ENCODE assay signal across 21 cellular contexts in genomic region chr6:21616005-21616404, GRCh38. TPM values are rescaled to one million over a fixed set of nuclear protein-coding genes. Genes with fewer than 3 reads are reported as not detected.
DNase-seq lines count a peak whose midpoint lies in the region; ATAC-seq and TF ChIP-seq lines count a peak whose summit lies in the region.
"Had no signal": no experiment of that assay in that cellular context is flagged by ENCODE, and none has a peak within 500 bp of the region (broad histone marks: within the 10 kb centered on the region; RNA-seq: fewer than 3 reads in every experiment).

No MANE protein-coding gene starts in this region.

- ATAC-seq in GM23338 (no peak), GM18907 (IDR thresholded peaks at IDR 0.05; ENCODE audit: unreplicated experiment) (no peak)
- ATAC-seq in stimulated activated memory B cell treated with anti-CD40 and anti-IgM and Interleukin-4, amounts not matched to agents 10 μg/mL and 1 μg/mL and 100 μg/mL, for 72 hours, result no peak
- ATAC-seq: activated naive CD8-positive, alpha-beta T cell treated with anti-CD3 and anti-CD28 coated beads, Interleukin-2, amount 50 U/mL, for 24 hours; naive thymus-derived CD8-positive, alpha-beta T cell; stimulated activated naive CD8-positive, alpha-beta T cell treated with anti-CD3 and anti-CD28 coated beads, Interleukin-15, Interleukin-2, amounts not matched to agents 100 U/mL and 50 U/mL, for 24 hours had no signal

- H3K4me1 Mint-ChIP-seq in GM23338 (peaks cover 25% of the 10 kb centered on the region), endodermal cell (peaks cover 17% of the 10 kb centered on the region)
- no peaks in the 10 kb centered on the region for H3K4me1 Mint-ChIP-seq in stimulated activated memory B cell treated with anti-CD40 and anti-IgM and Interleukin-4, amounts not matched to agents 10 μg/mL and 1 μg/mL and 100 μg/mL, for 72 hours
- H3K4me1 Mint-ChIP-seq: naive thymus-derived CD8-positive, alpha-beta T cell had no signal

- H3K4me2 ChIP-seq in GM23338 (no peak overlapping the region), OCI-LY7 (ENCODE audit: low read length) (no peak overlapping the region), osteoblast (ENCODE audit: insufficient read depth, low read length) (no peak overlapping the region)

- H3K9me2 ChIP-seq in GM23338 (ENCODE audit: insufficient read depth), result no peaks in the 10 kb centered on the region
- H3K9me2 ChIP-seq in OCI-LY7 (ENCODE audit: insufficient read depth, low read length), result no peaks in the 10 kb centered on the region

- 88 to 89% methylated on average over 3 to 5 of the region's 5 CpGs for WGBS in endodermal cell (ENCODE audit: insufficient coverage in 1 of 2, insufficient read length in 1 of 2), 2 experiments

- H4K20me1 ChIP-seq in GM23338 (replicated peaks; ENCODE audit: insufficient read depth), result no peaks in the 10 kb centered on the region
- H4K20me1 ChIP-seq in OCI-LY7 (ENCODE audit: insufficient read depth, low read length), result no peaks in the 10 kb centered on the region
- H4K20me1 ChIP-seq in osteoblast (ENCODE audit: insufficient read depth, low read length), result no peaks in the 10 kb centered on the region

- no peak overlapping the region for H3K27ac Mint-ChIP-seq in GM23338
- peak overlapping the region; percentile 69 for H3K27ac Mint-ChIP-seq in endodermal cell
- no peak overlapping the region for H3K27ac Mint-ChIP-seq in stimulated activated memory B cell treated with anti-CD40 and anti-IgM and Interleukin-4, amounts not matched to agents 10 μg/mL and 1 μg/mL and 100 μg/mL, for 72 hours
- H3K27ac Mint-ChIP-seq: activated naive CD8-positive, alpha-beta T cell treated with anti-CD3 and anti-CD28 coated beads, Interleukin-2, amount 50 U/mL, for 24 hours; naive thymus-derived CD8-positive, alpha-beta T cell had no signal

- no peak overlapping the region for H3K9ac ChIP-seq in endodermal cell (ENCODE audit: extremely low read depth, low read length, poor library complexity, severe bottlenecking)

- H3K9me3 ChIP-seq in OCI-LY7 (ENCODE audit: low read length), result no peaks in the 10 kb centered on the region
- H3K9me3 ChIP-seq in endodermal cell (ENCODE audit: control insufficient read depth, low read length), result no peaks in the 10 kb centered on the region
- no peaks in the 10 kb centered on the region for H3K9me3 ChIP-seq in osteoblast (ENCODE audit: low read depth, low read length)
- H3K9me3 ChIP-seq: breast epithelium, tibial artery had no signal

- CTCF ChIA-PET in OCI-LY7 (lab: Charles Lee; ENCODE audit: unreplicated experiment), result no interaction called here

- DNase-seq in GM23338 (ENCODE audit: low spot score) (no peak), OCI-LY7 (ENCODE audit: low spot score) (no peak), endodermal cell (no peak), osteoblast (ENCODE audit: insufficient read length, low spot score, missing footprints) (no peak)
- no peak for DNase-seq in effector CD4-positive, alpha-beta T cell
- DNase-seq: activated CD4-positive, alpha-beta T cell treated with anti-CD3 and anti-CD28 coated beads, Interleukin-2, amount 50 U/mL, for 1 hour; activated effector memory CD4-positive, alpha-beta T cell treated with Interleukin-2 at 50 U/mL for 16 hours; activated naive CD8-positive, alpha-beta T cell treated with anti-CD3 and anti-CD28 coated beads, Interleukin-2, amount 50 U/mL, for 24 hours; cortex of kidney; kidney; naive thymus-derived CD8-positive, alpha-beta T cell; NCI-H1105; NCI-H510A treated with DMSO at 0.1 percent for 48 hours; SHP77; stimulated activated naive CD8-positive, alpha-beta T cell treated with anti-CD3 and anti-CD28 coated beads, Interleukin-15, Interleukin-2, amounts not matched to agents 100 U/mL and 50 U/mL, for 24 hours; T-helper 1 cell; tibial artery had no signal

- H3F3A ChIP-seq in GM23338 (replicated peaks; ENCODE audit: low read depth), result no peaks in the 10 kb centered on the region

- TF ChIP-seq CTCF in GM23338 (conservative IDR thresholded peaks at IDR 0.05; ENCODE audit: low read depth in 2 of 2), result no peak
- no peak for TF ChIP-seq CTCF in OCI-LY7 (conservative IDR thresholded peaks at IDR 0.05; ENCODE audit: low read length)
- TF ChIP-seq CTCF in endodermal cell (conservative IDR thresholded peaks at IDR 0.05), result no peak
- TF ChIP-seq CTCF in osteoblast (IDR thresholded peaks at IDR 0.05; ENCODE audit: extremely low read depth, low read depth, low read length), result no peak

- H3K79me2 ChIP-seq in GM23338 (replicated peaks; ENCODE audit: insufficient read depth) (no peaks in the 10 kb centered on the region), OCI-LY7 (ENCODE audit: insufficient read depth, low read depth, low read length) (no peaks in the 10 kb centered on the region), osteoblast (ENCODE audit: insufficient read depth, low read length) (no peaks in the 10 kb centered on the region)

- no peak overlapping the region for H3K4me3 ChIP-seq in GM23338
- H3K4me3 ChIP-seq in OCI-LY7 (ENCODE audit: low read depth, low read length, poor library complexity, severe bottlenecking), result no peak overlapping the region
- H3K4me3 ChIP-seq in endodermal cell (ENCODE audit: low read length), result no peak overlapping the region
- no peak overlapping the region for H3K4me3 ChIP-seq in osteoblast (ENCODE audit: insufficient read depth, low read length)
- H3K4me3 ChIP-seq: breast epithelium, tibial artery had no signal

- BruUV-seq in OCI-LY7 (replicated peaks; lab: Mats Ljungman, UMichigan), result no TSS peak

- H3K36me3 ChIP-seq in GM23338 (ENCODE audit: insufficient read depth) (no peaks in the 10 kb centered on the region), OCI-LY7 (ENCODE audit: insufficient read depth, low read length) (no peaks in the 10 kb centered on the region), endodermal cell (ENCODE audit: control insufficient read depth, insufficient read depth, low read length) (no peaks in the 10 kb centered on the region), osteoblast (ENCODE audit: insufficient read depth, low read length) (no peaks in the 10 kb centered on the region)
- H3K36me3 ChIP-seq: breast epithelium, tibial artery had no signal

- peak overlapping the region; percentile 45; the same call in 1 of the 2 replicates for H3K27ac ChIP-seq in GM23338 (ENCODE audit: low read depth)
- H3K27ac ChIP-seq in OCI-LY7 (ENCODE audit: low read depth, low read length, poor library complexity, severe bottlenecking), result no peak overlapping the region
- no peak overlapping the region for H3K27ac ChIP-seq in endodermal cell (ENCODE audit: low read depth, low read length)
- H3K27ac ChIP-seq in osteoblast (ENCODE audit: low read depth, low read length), result no peak overlapping the region
- H3K27ac ChIP-seq: tibial artery, VCaP had no signal

- no peak overlapping the region for H3K4me3 Mint-ChIP-seq in GM23338
- H3K4me3 Mint-ChIP-seq in endodermal cell, result no peak overlapping the region
- no peak overlapping the region for H3K4me3 Mint-ChIP-seq in stimulated activated memory B cell treated with anti-CD40 and anti-IgM and Interleukin-4, amounts not matched to agents 10 μg/mL and 1 μg/mL and 100 μg/mL, for 72 hours
- H3K4me3 Mint-ChIP-seq: activated naive CD8-positive, alpha-beta T cell treated with anti-CD3 and anti-CD28 coated beads, Interleukin-2, amount 50 U/mL, for 24 hours; naive thymus-derived CD8-positive, alpha-beta T cell had no signal

- H3K9me3 Mint-ChIP-seq in GM23338, result no peaks in the 10 kb centered on the region
- H3K9me3 Mint-ChIP-seq in endodermal cell, result no peaks in the 10 kb centered on the region
- no peaks in the 10 kb centered on the region for H3K9me3 Mint-ChIP-seq in stimulated activated memory B cell treated with anti-CD40 and anti-IgM and Interleukin-4, amounts not matched to agents 10 μg/mL and 1 μg/mL and 100 μg/mL, for 72 hours
- H3K9me3 Mint-ChIP-seq: activated naive CD8-positive, alpha-beta T cell treated with anti-CD3 and anti-CD28 coated beads, Interleukin-2, amount 50 U/mL, for 24 hours; naive thymus-derived CD8-positive, alpha-beta T cell had no signal

- H3K27me3 ChIP-seq in GM23338 (ENCODE audit: insufficient read depth), result no peaks in the 10 kb centered on the region
- no peaks in the 10 kb centered on the region for H3K27me3 ChIP-seq in endodermal cell (ENCODE audit: control insufficient read depth, insufficient read depth, low read length, poor library complexity, severe bottlenecking)
- H3K27me3 ChIP-seq in osteoblast (ENCODE audit: insufficient read depth, low read length), result no peaks in the 10 kb centered on the region
- H3K27me3 ChIP-seq: breast epithelium, tibial artery had no signal

- intact Hi-C loops in OCI-LY7 (cut with micrococcal nuclease; ENCODE audit: unreplicated experiment), result no loop called here

- POLR2A ChIA-PET in OCI-LY7 (lab: Charles Lee), result interaction anchor here (0.6 kb wide), 1 partner anchor 127 kb away, joined by 3 read pairs; no protein-coding TSS in a partner anchor

- H3K4me1 ChIP-seq in GM23338 (ENCODE audit: insufficient read depth) (peaks cover 18% of the 10 kb centered on the region), OCI-LY7 (ENCODE audit: insufficient read depth, low read length, poor library complexity, severe bottlenecking) (peaks cover 52% of the 10 kb centered on the region), endodermal cell (ENCODE audit: control insufficient read depth, insufficient read depth, low read length) (peaks cover 3% of the 10 kb centered on the region), osteoblast (ENCODE audit: insufficient read depth, low read length) (no peaks in the 10 kb centered on the region)
- H3K4me1 ChIP-seq: breast epithelium had no signal

- peak overlapping the region; percentile 82; the same call in 1 of the 2 replicates for H2AFZ ChIP-seq in GM23338
- peak overlapping the region; percentile 35; the same call in 1 of the 2 replicates for H2AFZ ChIP-seq in OCI-LY7 (ENCODE audit: low read length)
- H2AFZ ChIP-seq in osteoblast (ENCODE audit: low read length), result peak overlapping the region; percentile 49

- H3K27me3 Mint-ChIP-seq in GM23338 (ENCODE audit: insufficient read depth, low read depth, poor library complexity) (peaks cover 7% of the 10 kb centered on the region), endodermal cell (ENCODE audit: insufficient read depth) (no peaks in the 10 kb centered on the region)
- peaks cover 20% of the 10 kb centered on the region for H3K27me3 Mint-ChIP-seq in stimulated activated memory B cell treated with anti-CD40 and anti-IgM and Interleukin-4, amounts not matched to agents 10 μg/mL and 1 μg/mL and 100 μg/mL, for 72 hours
- H3K27me3 Mint-ChIP-seq: activated naive CD8-positive, alpha-beta T cell treated with anti-CD3 and anti-CD28 coated beads, Interleukin-2, amount 50 U/mL, for 24 hours had no signal

- H3K36me3 Mint-ChIP-seq in GM23338 (ENCODE audit: low read depth) (no peaks in the 10 kb centered on the region), endodermal cell (ENCODE audit: low read depth) (no peaks in the 10 kb centered on the region)
- H3K36me3 Mint-ChIP-seq in stimulated activated memory B cell treated with anti-CD40 and anti-IgM and Interleukin-4, amounts not matched to agents 10 μg/mL and 1 μg/mL and 100 μg/mL, for 72 hours, result no peaks in the 10 kb centered on the region
- H3K36me3 Mint-ChIP-seq: naive thymus-derived CD8-positive, alpha-beta T cell had no signal

RNA-seq across cellular contexts. Expression of gene SOX4, which starts 22.5 kb away (rescaled TPM):
- 156 and 164 TPM in 2 replicates for total RNA-seq in GM23338 (2014; rRNA removed; shearing (Covaris generic))
- 235 and 245 TPM in 2 replicates for polyA plus RNA-seq in GM23338 (2016; fragmentation: Nextera tagmentation; extraction: Ambion mirVana)
- 55.2 and 55.3 TPM in 2 replicates for total RNA-seq in OCI-LY7 (2014; rRNA removed; shearing (Covaris generic))
- 58.1 and 78.1 TPM in 2 replicates for total RNA-seq in OCI-LY7 (2022)
- 10 to 100 TPM; 95.9 to 96.7 TPM for total RNA-seq in endodermal cell
- 130 TPM for polyA plus RNA-seq in endodermal cell (2013, experiment 1 of 2)
- polyA plus RNA-seq in endodermal cell (2013, experiment 2 of 2), result 129 TPM
- total RNA-seq in osteoblast, result 77.5 and 81.1 TPM in 2 replicates
